Comparison of ENCODE assay signal across 25 cellular contexts in genomic region chr4:31045151-31045550, GRCh38.
DNase-seq lines count a peak whose midpoint lies in the region; ATAC-seq and TF ChIP-seq lines count a peak whose summit lies in the region.
"Had no signal": no experiment of that assay in that cellular context is flagged by ENCODE, and none has a peak within 500 bp of the region (broad histone marks: within the 10 kb centered on the region; RNA-seq: fewer than 3 reads in every experiment).

No MANE protein-coding gene starts in this region.

- H3K9ac ChIP-seq in OCI-LY3 (ENCODE audit: low read length) (no peak overlapping the region), mesendoderm (ENCODE audit: low read length) (no peak overlapping the region)
- H3K9ac ChIP-seq: KMS-11, SK-N-SH had no signal

- no peak for TF ChIP-seq POLR2A in upper lobe of left lung (IDR thresholded peaks at IDR 0.05)

- H3K23ac ChIP-seq in mesendoderm (ENCODE audit: low read length), result no peak overlapping the region

- H3K4me2 ChIP-seq in OCI-LY3 (ENCODE audit: low read length), result no peak overlapping the region
- no peak overlapping the region for H3K4me2 ChIP-seq in mesendoderm (ENCODE audit: low read length)
- H3K4me2 ChIP-seq: KMS-11, SK-N-SH had no signal

- H4K5ac ChIP-seq in mesendoderm (ENCODE audit: low read length), result no peak overlapping the region

- TF ChIP-seq CTCF in OCI-LY3 (IDR thresholded peaks at IDR 0.05; ENCODE audit: low read depth, low read length) (no peak), upper lobe of left lung (IDR thresholded peaks at IDR 0.05) (no peak)

- no peaks in the 10 kb centered on the region for H3K4me1 ChIP-seq in OCI-LY3 (ENCODE audit: low read length)
- peaks cover 4% of the 10 kb centered on the region for H3K4me1 ChIP-seq in mesendoderm (ENCODE audit: control insufficient read depth, low read depth, low read length)
- H3K4me1 ChIP-seq in upper lobe of left lung, result no peaks in the 10 kb centered on the region

- no CpG with 5 or more reads among the region's 4 CpGs for WGBS in mesendoderm (ENCODE audit: extremely low coverage, insufficient coverage, low lambda C conversion rate)
- WGBS in upper lobe of left lung, 2 donors, result 56% methylated on average over 4 of the region's 4 CpGs

- 0 out of 2 replicates have a peak overlapping the region, but pooled peaks have one; percentile 16 for H2AFZ ChIP-seq in OCI-LY3 (ENCODE audit: low read depth, low read length)

- no peak overlapping the region for H2AK5ac ChIP-seq in mesendoderm (ENCODE audit: low read length)

- H4K8ac ChIP-seq in mesendoderm (ENCODE audit: low read depth, low read length), result no peak overlapping the region

- H2BK15ac ChIP-seq in mesendoderm (replicated peaks; ENCODE audit: low read depth), result peak overlapping the region; percentile 19

- H3K27me3 ChIP-seq in OCI-LY3 (ENCODE audit: low read depth, low read length), result no peaks in the 10 kb centered on the region
- H3K27me3 ChIP-seq in mesendoderm (ENCODE audit: insufficient read depth, low read length, poor library complexity), result no peaks in the 10 kb centered on the region
- H3K27me3 ChIP-seq in upper lobe of left lung, result no peaks in the 10 kb centered on the region
- H3K27me3 ChIP-seq: ascending aorta had no signal

- no peaks in the 10 kb centered on the region for H4K20me1 ChIP-seq in OCI-LY3 (ENCODE audit: insufficient read depth, low read length)

- no peak overlapping the region for H3K56ac ChIP-seq in mesendoderm (ENCODE audit: low read length)

- no peak overlapping the region for H2BK120ac ChIP-seq in mesendoderm (ENCODE audit: low read depth, low read length)

- no peaks in the 10 kb centered on the region for H3K79me1 ChIP-seq in mesendoderm (ENCODE audit: low read length)

- TF ChIP-seq EP300 in upper lobe of left lung (IDR thresholded peaks at IDR 0.05), result no peak

- H3K36me3 ChIP-seq in OCI-LY3 (replicated peaks; ENCODE audit: low read depth, low read length) (no peaks in the 10 kb centered on the region), mesendoderm (ENCODE audit: control insufficient read depth, insufficient read depth, low read length) (no peaks in the 10 kb centered on the region), upper lobe of left lung (no peaks in the 10 kb centered on the region)
- H3K36me3 ChIP-seq: ascending aorta, HAP-1 had no signal

- DNase-seq in NCI-H510A treated with DMSO at 0.1 percent for 48 hours (lab: John Stamatoyannopoulos, UW) (peak; percentile 4), NCI-H510A (lab: John Stamatoyannopoulos, UW) (no peak), NCI-H1092 treated with DMSO at 0.1 percent for 48 hours (lab: John Stamatoyannopoulos, UW) (peak; percentile 51), mesendoderm (no peak), upper lobe of left lung (no peak), SHP77 treated with DMSO at 0.1 percent for 48 hours (lab: John Stamatoyannopoulos, UW) (no peak), glomerular visceral epithelial cell (ENCODE audit: extremely low spot score) (no peak)
- DNase-seq: 8988T; activated B cell treated with CpG ODN at 0.5 μM for 24 hours; activated CD4-positive, alpha-beta T cell treated with anti-CD3 and anti-CD28 coated beads, Interleukin-2, amount 50 U/mL, for 1 hour; activated gamma-delta T cell; activated naive CD8-positive, alpha-beta T cell treated with anti-CD3 and anti-CD28 coated beads, Interleukin-2, amount 10 ng/mL, durations not matched to agents 7 days and 5 days; activated T-cell treated with anti-CD3 and anti-CD28 coated beads, Interleukin-2, amount 50 U/mL, for 4 hours; effector CD4-positive, alpha-beta T cell; NCI-H2171; NCI-H524 treated with DMSO at 0.1 percent for 48 hours; retina; SK-N-SH; stimulated activated naive CD4-positive, alpha-beta T cell had no signal

- H3K79me2 ChIP-seq in OCI-LY3 (ENCODE audit: low read length), result no peaks in the 10 kb centered on the region
- H3K79me2 ChIP-seq in mesendoderm (ENCODE audit: control insufficient read depth, insufficient read depth, low read length), result no peaks in the 10 kb centered on the region

- ATAC-seq in upper lobe of left lung (ENCODE audit: low FRiP score in 2 of 2), result no peak
- ATAC-seq: activated T-cell treated with anti-CD3 and anti-CD28 coated beads, Interleukin-2, amount 50 U/mL, for 4 hours had no signal

- H3K4ac ChIP-seq in mesendoderm (ENCODE audit: low read depth, low read length), result no peak overlapping the region

- H3K18ac ChIP-seq in mesendoderm (ENCODE audit: low read length), result no peak overlapping the region

- H2BK5ac ChIP-seq in mesendoderm (ENCODE audit: low read length), result no peak overlapping the region

- no peak overlapping the region for H3K4me3 ChIP-seq in OCI-LY3 (ENCODE audit: low read length)
- H3K4me3 ChIP-seq in mesendoderm (ENCODE audit: low read length), result no peak overlapping the region
- H3K4me3 ChIP-seq in upper lobe of left lung, result no peak overlapping the region
- H3K4me3 ChIP-seq: ascending aorta, HAP-1, skin epidermis had no signal

- no peak overlapping the region for H3K27ac ChIP-seq in OCI-LY3 (ENCODE audit: low read length)
- H3K27ac ChIP-seq in mesendoderm (ENCODE audit: low read depth, low read length), result no peak overlapping the region
- H3K27ac ChIP-seq in upper lobe of left lung, result no peak overlapping the region
- H3K27ac ChIP-seq: ascending aorta, epithelial cell of prostate, KMS-11, skin epidermis had no signal

- H3K9me3 ChIP-seq in OCI-LY3 (ENCODE audit: insufficient read depth, low read length) (no peaks in the 10 kb centered on the region), upper lobe of left lung (no peaks in the 10 kb centered on the region)
- H3K9me3 ChIP-seq: ascending aorta, HAP-1, SK-N-SH had no signal

Comparison
In these comparisons a context has a peak if more than half of its experiments do, and no peak if none do; other contexts are left out.
1. DNase-seq: peak in NCI-H510A treated with DMSO at 0.1 percent for 48 hours (single experiment) and NCI-H1092 treated with DMSO at 0.1 percent for 48 hours (single experiment); none in NCI-H510A (single experiment), mesendoderm (single experiment), upper lobe of left lung (0 of 2), SHP77 treated with DMSO at 0.1 percent for 48 hours (single experiment) and glomerular visceral epithelial cell (single experiment).